Comparison of ENCODE assay signal across 15 cellular contexts in the genomic region with DNA sequence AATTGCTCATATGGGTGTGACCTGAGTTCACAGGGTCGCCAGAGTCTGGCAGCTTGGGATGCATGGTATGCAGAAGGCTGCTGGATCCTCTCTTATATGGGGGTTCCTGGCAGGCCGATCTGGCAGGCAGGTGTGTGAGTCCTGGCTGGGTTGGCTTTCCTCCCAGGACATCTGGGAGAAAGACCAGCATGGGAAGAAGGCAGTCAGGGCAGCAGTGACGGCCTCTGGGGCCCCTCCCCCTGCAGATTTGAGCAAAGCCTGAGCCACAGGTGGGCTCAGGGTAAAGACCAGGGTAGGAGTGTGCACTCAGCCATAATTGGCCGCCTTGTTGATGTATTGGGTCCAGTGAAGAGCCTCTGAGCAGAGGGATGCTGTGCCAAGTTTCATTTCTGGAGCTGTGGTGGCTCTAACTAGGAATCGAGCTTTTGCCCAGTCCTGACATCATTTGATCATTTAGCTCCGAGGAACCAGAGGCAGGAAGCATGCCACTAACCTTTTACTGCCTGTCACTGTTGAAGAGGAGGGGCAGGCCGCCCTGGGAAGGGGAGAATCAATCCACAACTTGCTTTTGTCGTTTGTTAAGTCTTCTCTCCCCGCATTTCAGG.
A peak's percentile ranks its signal among the peaks of the same experiment; 100 is the strongest.
DNase-seq lines count a peak whose midpoint lies in the region; ATAC-seq and TF ChIP-seq lines count a peak whose summit lies in the region.
"Had no signal": no experiment of that assay in that cellular context is flagged by ENCODE, and none has a peak within 500 bp of the region (broad histone marks: within the 10 kb centered on the region; RNA-seq: fewer than 3 reads in every experiment).

No MANE protein-coding gene starts in this region.

- peak overlapping the region; percentile 3 for H3K27ac ChIP-seq in OCI-LY1 (ENCODE audit: low read depth, low read length, poor library complexity, severe bottlenecking)
- H3K27ac ChIP-seq in heart left ventricle, result peak overlapping the region in 9 of 12 donors; percentile 33 to 84 (median 59)
- H3K27ac ChIP-seq in aorta (ENCODE audit: low read depth in 1 of 2, low read length in 2 of 2), result peak overlapping the region in 1 of 2 donors; percentile 72
- H3K27ac ChIP-seq: neutrophil, upper lobe of right lung had no signal

- H3K4me1 ChIP-seq in OCI-LY1 (ENCODE audit: insufficient read depth, low read length, severe bottlenecking), result no peaks in the 10 kb centered on the region
- peaks cover 3 to 48% (median 33%) of the 10 kb centered on the region in 12 donors for H3K4me1 ChIP-seq in heart left ventricle
- H3K4me1 ChIP-seq in aorta (ENCODE audit: control insufficient read depth in 1 of 2, insufficient read depth in 2 of 2, low read length in 2 of 2), result peaks cover 0 to 1% of the 10 kb centered on the region in 2 donors
- H3K4me1 ChIP-seq: upper lobe of right lung had no signal

- H3K36me3 ChIP-seq in OCI-LY1 (ENCODE audit: insufficient read depth, low read length) (peaks cover 68% of the 10 kb centered on the region; the same call in 1 of the 2 replicates), heart left ventricle (no peaks in the 10 kb centered on the region), aorta (ENCODE audit: control insufficient read depth in 1 of 2, insufficient read depth in 2 of 2, low read length in 1 of 2) (no peaks in the 10 kb centered on the region)
- H3K36me3 ChIP-seq: neutrophil, upper lobe of right lung had no signal

- 42 to 60% (median 58%) methylated on average over 9 of the region's 9 CpGs for WGBS in heart left ventricle, 4 donors
- 15 to 24% methylated on average over 9 of the region's 9 CpGs for whole genome bisulfite sequencing in aorta, 2 donors

- intact Hi-C loops in heart left ventricle (cut with DNase I), result loop anchor here in 1 of 10 donors (10.0 kb wide), 1 partner anchor 96 kb away; no protein-coding TSS in a partner anchor
- intact Hi-C loops in aorta (cut with DNase I), result loop anchor here in 1 of 2 donors (10.0 kb wide), 1 partner anchor 316 kb away; the partner anchor contains the start of gene MSI2

- TF ChIP-seq CTCF in OCI-LY1 (IDR thresholded peaks at IDR 0.05; ENCODE audit: low read length) (no peak), heart left ventricle (IDR thresholded peaks at IDR 0.05) (no peak)

- H3K9me3 ChIP-seq in OCI-LY1 (ENCODE audit: low read length) (no peaks in the 10 kb centered on the region), heart left ventricle (no peaks in the 10 kb centered on the region), aorta (ENCODE audit: control insufficient read depth, low read length) (no peaks in the 10 kb centered on the region)
- H3K9me3 ChIP-seq: neutrophil, upper lobe of right lung had no signal

- no peak for TF ChIP-seq POLR2A in heart left ventricle (IDR thresholded peaks at IDR 0.05)

- no peak overlapping the region for H3K4me2 ChIP-seq in OCI-LY1 (ENCODE audit: low read length)

- no peaks in the 10 kb centered on the region for H3F3A ChIP-seq in OCI-LY1 (ENCODE audit: insufficient read depth, low read length)

- no peaks in the 10 kb centered on the region for H4K20me1 ChIP-seq in OCI-LY1 (ENCODE audit: insufficient read depth, low read length)

- DNase-seq in NCI-H82 (lab: John Stamatoyannopoulos, UW), result peak; percentile 33
- DNase-seq in NCI-H82 treated with DMSO at 0.1 percent for 48 hours (lab: John Stamatoyannopoulos, UW; ENCODE audit: unreplicated experiment), result no peak
- no peak for DNase-seq in heart left ventricle
- DNase-seq in aorta, result peak in 1 of 2 donors; percentile 67
- no peak for DNase-seq in middle frontal gyrus (ENCODE audit: extremely low spot score, low spot score)
- DNase-seq in activated gamma-delta T cell (lab: John Stamatoyannopoulos, UW), result no peak
- DNase-seq: ACHN; activated CD8-positive, alpha-beta memory T cell treated with anti-CD3 and anti-CD28 coated beads, Interleukin-2, amount 10 ng/mL, durations not matched to agents 7 days and 5 days; activated naive CD8-positive, alpha-beta T cell treated with anti-CD3 and anti-CD28 coated beads for 36 hours; DMS53; upper lobe of right lung had no signal

- H3K9me2 ChIP-seq in OCI-LY1 (ENCODE audit: low read depth, low read length), result no peaks in the 10 kb centered on the region

- H3K9ac ChIP-seq in OCI-LY1 (ENCODE audit: low read length), result no peak overlapping the region

- no peak overlapping the region for H3K4me3 ChIP-seq in OCI-LY1 (ENCODE audit: low read depth, low read length, poor library complexity, severe bottlenecking)
- no peak overlapping the region for H3K4me3 ChIP-seq in heart left ventricle
- H3K4me3 ChIP-seq in aorta (ENCODE audit: low read length in 2 of 2), result no peak overlapping the region
- H3K4me3 ChIP-seq: GM12878, upper lobe of right lung had no signal

- no peaks in the 10 kb centered on the region for H3K79me2 ChIP-seq in OCI-LY1 (ENCODE audit: insufficient read depth, low read length)

- peak in 3 of 4 donors; percentile 13 to 21 (median 19) for ATAC-seq in heart left ventricle
- peak; percentile 19 for ATAC-seq in aorta (ENCODE audit: low FRiP score)
- no peak for ATAC-seq in HG03342 (IDR thresholded peaks at IDR 0.05; ENCODE audit: unreplicated experiment)
- ATAC-seq: activated CD8-positive, alpha-beta memory T cell treated with anti-CD3 and anti-CD28 coated beads, Interleukin-2, amount 10 ng/mL, durations not matched to agents 7 days and 5 days; GM12878; upper lobe of right lung had no signal

- H2AFZ ChIP-seq in OCI-LY1 (ENCODE audit: low read length), result no peak overlapping the region

- H3K27me3 ChIP-seq in OCI-LY1 (ENCODE audit: insufficient read depth, low read length) (no peaks in the 10 kb centered on the region), heart left ventricle (no peaks in the 10 kb centered on the region), aorta (ENCODE audit: control insufficient read depth in 1 of 2, insufficient read depth in 2 of 2, low read length in 1 of 2) (no peaks in the 10 kb centered on the region)
- H3K27me3 ChIP-seq: neutrophil, upper lobe of right lung had no signal
